Comparison of ENCODE assay signal across 8 cellular contexts in the genomic region with DNA sequence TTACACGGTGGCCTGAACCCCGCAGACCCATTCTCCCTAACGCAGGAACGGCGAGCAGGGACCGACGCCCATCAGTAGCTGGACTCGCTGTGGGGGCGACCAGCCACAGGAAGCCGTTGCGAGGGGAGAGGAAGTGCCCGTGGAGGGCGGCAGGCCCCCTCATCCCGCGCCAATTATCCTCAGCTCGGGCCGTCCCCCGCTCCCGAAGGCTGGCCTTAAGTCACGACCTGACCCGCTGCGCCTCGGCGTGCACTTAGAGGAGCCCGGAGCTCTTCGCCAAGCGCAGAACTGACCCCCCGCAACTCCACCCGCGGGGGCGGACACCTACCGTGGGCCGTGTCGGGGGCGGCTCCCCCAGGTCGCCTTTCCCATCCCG. TPM values are rescaled to one million over a fixed set of nuclear protein-coding genes. Genes with fewer than 3 reads are reported as not detected.
A peak's percentile ranks its signal among the peaks of the same experiment; 100 is the strongest.
DNase-seq lines count a peak whose midpoint lies in the region; ATAC-seq and TF ChIP-seq lines count a peak whose summit lies in the region.

No MANE protein-coding gene starts in this region.

- H3K36me3 ChIP-seq in A673 (ENCODE audit: insufficient read depth, low read length, poor library complexity, severe bottlenecking), result peaks cover 26% of the 10 kb centered on the region

- BruUV-seq in A673 (replicated peaks; lab: Mats Ljungman, UMichigan), result no TSS peak

- H3K4me1 ChIP-seq in A673 (ENCODE audit: insufficient read depth, low read length, poor library complexity, severe bottlenecking), result peaks cover 25% of the 10 kb centered on the region

- intact Hi-C loops in A673 (cut with micrococcal nuclease; ENCODE audit: unreplicated experiment), result no loop called here

- peaks cover 14 to 24% (median 21%) of the 10 kb centered on the region in 3 donors for H3K4me1 Mint-ChIP-seq in IgD-negative memory B cell
- H3K4me1 Mint-ChIP-seq in mesothelial cell of epicardium, result peaks cover 23% of the 10 kb centered on the region

- H3K27me3 ChIP-seq in A673 (replicated peaks; ENCODE audit: insufficient read depth, low read depth, low read length, poor library complexity), result no peaks in the 10 kb centered on the region

- H3K27ac Mint-ChIP-seq in IgD-negative memory B cell (peak overlapping the region; percentile 89 to 97 (median 96)), mesothelial cell of epicardium (peak overlapping the region; percentile 93)

- H3K9me3 Mint-ChIP-seq in IgD-negative memory B cell (no peaks in the 10 kb centered on the region), mesothelial cell of epicardium (no peaks in the 10 kb centered on the region)

- H3K27me3 Mint-ChIP-seq in IgD-negative memory B cell (no peaks in the 10 kb centered on the region), mesothelial cell of epicardium (ENCODE audit: low read depth) (no peaks in the 10 kb centered on the region)

- peak overlapping the region; percentile 93 for H3K4me3 ChIP-seq in A673 (ENCODE audit: low read depth, low read length, poor library complexity, severe bottlenecking)

- DNase-seq in A673 (ENCODE audit: low spot score) (no peak), caudate nucleus (lab: John Stamatoyannopoulos, UW) (no peak), mesothelial cell of epicardium (ENCODE audit: low spot score in 2 of 2, unreplicated experiment in 2 of 2) (no peak), ureter (ENCODE audit: low spot score) (no peak), D341Med (ENCODE audit: low spot score) (no peak), NCI-H1436 treated with DMSO at 0.1 percent for 48 hours (lab: John Stamatoyannopoulos, UW) (no peak)

- H3K9me3 ChIP-seq in A673 (ENCODE audit: low read depth, low read length, poor library complexity, severe bottlenecking), result no peaks in the 10 kb centered on the region

- H3K4me3 Mint-ChIP-seq in IgD-negative memory B cell (peak overlapping the region; percentile 87 to 99 (median 94)), mesothelial cell of epicardium (peak overlapping the region; percentile 95)

- CTCF ChIA-PET in A673 (lab: Charles Lee), result interaction anchor here (1.0 kb wide), 1 partner anchor 11 kb away, joined by 3 read pairs; no protein-coding TSS in a partner anchor

- POLR2A ChIA-PET in A673 (lab: Charles Lee; ENCODE audit: low non-redundant PET), result no interaction called here

- no peaks in the 10 kb centered on the region for H3K36me3 Mint-ChIP-seq in IgD-negative memory B cell
- peaks cover 4% of the 10 kb centered on the region for H3K36me3 Mint-ChIP-seq in mesothelial cell of epicardium

- TF ChIP-seq CTCF in A673 (conservative IDR thresholded peaks at IDR 0.05; ENCODE audit: low read depth, low read length), result no peak
- no peak for TF ChIP-seq CTCF in mesothelial cell of epicardium (IDR thresholded peaks at IDR 0.05; ENCODE audit: unreplicated experiment)

- H3K27ac ChIP-seq in A673 (ENCODE audit: low read depth, low read length, poor library complexity, severe bottlenecking) (peak overlapping the region; percentile 90), caudate nucleus (ENCODE audit: low read depth, low read length) (peak overlapping the region; percentile 58)

- peak; percentile 2 for ATAC-seq in GM19351 (IDR thresholded peaks at IDR 0.05; ENCODE audit: unreplicated experiment)

RNA-seq across cellular contexts. Expression of gene ARL16, which starts 0.4 kb away (rescaled TPM):
- total RNA-seq in A673 (2021) (62.8 and 67.4 TPM in 2 replicates), mesothelial cell of epicardium (42.8 to 44.7 TPM (median 44.5 TPM) in 3 replicates), ureter (35.5 TPM)
- 33.2 TPM for polyA plus RNA-seq in IgD-negative memory B cell

RNA-seq across cellular contexts. Expression of gene HGS, which starts 0.6 kb away (rescaled TPM):
- total RNA-seq in A673 (2021) (145 and 187 TPM in 2 replicates), mesothelial cell of epicardium (114 to 122 TPM (median 119 TPM) in 3 replicates), ureter (101 TPM)
- polyA plus RNA-seq in IgD-negative memory B cell, result 37.6 TPM

RNA-seq across cellular contexts. Expression of gene CCDC137, which starts 16.7 kb away (rescaled TPM):
- total RNA-seq in A673 (2021) (52.8 and 56.3 TPM in 2 replicates), mesothelial cell of epicardium (16.3 to 19.6 TPM (median 17.5 TPM) in 3 replicates), ureter (19.2 TPM)
- polyA plus RNA-seq in IgD-negative memory B cell, result 27.9 TPM

RNA-seq across cellular contexts. Expression of gene OXLD1, which starts 16.8 kb away (rescaled TPM):
- total RNA-seq in A673 (2021), result 36.1 and 44.6 TPM in 2 replicates
- 77.7 TPM for polyA plus RNA-seq in IgD-negative memory B cell
- 23.9 to 26.5 TPM (median 25.7 TPM) in 3 replicates for total RNA-seq in mesothelial cell of epicardium
- 31.4 TPM for total RNA-seq in ureter

RNA-seq across cellular contexts. Expression of gene MRPL12, which starts 20.0 kb away (rescaled TPM):
- total RNA-seq in A673 (2021), result 184 and 186 TPM in 2 replicates
- polyA plus RNA-seq in IgD-negative memory B cell, result 63.7 TPM
- 53.9 to 56.7 TPM (median 54.1 TPM) in 3 replicates for total RNA-seq in mesothelial cell of epicardium
- 59.8 TPM for total RNA-seq in ureter
